ENCODE assay signal across 1 cellular context in the genomic region with DNA sequence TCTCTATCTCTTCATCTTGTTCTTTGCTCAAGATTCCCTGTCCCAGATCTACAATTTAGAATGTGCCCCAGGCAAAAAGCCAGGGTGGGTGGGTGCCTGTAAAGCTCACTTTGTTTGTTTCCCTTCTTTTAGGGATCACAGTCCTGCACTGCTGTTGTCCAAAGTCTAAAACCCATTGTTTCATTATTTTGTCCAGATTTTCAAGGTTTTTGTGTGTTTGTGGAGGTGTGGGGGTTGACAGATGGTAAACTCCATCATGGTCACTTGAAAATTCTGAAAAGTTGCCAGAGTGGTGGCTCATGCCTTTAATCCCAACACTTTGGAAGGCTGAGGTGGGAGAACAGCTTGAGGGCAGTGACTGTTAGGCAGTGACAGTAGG.
TF ChIP-seq lines count a peak whose summit lies in the region.

No MANE protein-coding gene starts in this region.

TF ChIP-seq in HepG2, 621 proteins besides CTCF, POLR2A, EP300 and RAD21 (continued from another document and continues in another):
- TF ChIP-seq, protein P1, sequence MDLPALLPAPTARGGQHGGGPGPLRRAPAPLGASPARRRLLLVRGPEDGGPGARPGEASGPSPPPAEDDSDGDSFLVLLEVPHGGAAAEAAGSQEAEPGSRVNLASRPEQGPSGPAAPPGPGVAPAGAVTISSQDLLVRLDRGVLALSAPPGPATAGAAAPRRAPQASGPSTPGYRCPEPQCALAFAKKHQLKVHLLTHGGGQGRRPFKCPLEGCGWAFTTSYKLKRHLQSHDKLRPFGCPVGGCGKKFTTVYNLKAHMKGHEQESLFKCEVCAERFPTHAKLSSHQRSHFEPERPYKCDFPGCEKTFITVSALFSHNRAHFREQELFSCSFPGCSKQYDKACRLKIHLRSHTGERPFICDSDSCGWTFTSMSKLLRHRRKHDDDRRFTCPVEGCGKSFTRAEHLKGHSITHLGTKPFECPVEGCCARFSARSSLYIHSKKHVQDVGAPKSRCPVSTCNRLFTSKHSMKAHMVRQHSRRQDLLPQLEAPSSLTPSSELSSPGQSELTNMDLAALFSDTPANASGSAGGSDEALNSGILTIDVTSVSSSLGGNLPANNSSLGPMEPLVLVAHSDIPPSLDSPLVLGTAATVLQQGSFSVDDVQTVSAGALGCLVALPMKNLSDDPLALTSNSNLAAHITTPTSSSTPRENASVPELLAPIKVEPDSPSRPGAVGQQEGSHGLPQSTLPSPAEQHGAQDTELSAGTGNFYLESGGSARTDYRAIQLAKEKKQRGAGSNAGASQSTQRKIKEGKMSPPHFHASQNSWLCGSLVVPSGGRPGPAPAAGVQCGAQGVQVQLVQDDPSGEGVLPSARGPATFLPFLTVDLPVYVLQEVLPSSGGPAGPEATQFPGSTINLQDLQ (CRISPR knock-in tag; IDR thresholded peaks at IDR 0.05): no peak
- 0 out of 2 replicates have a peak, but pooled peaks have one; percentile 39 for TF ChIP-seq RFXAP (CRISPR knock-in tag; IDR thresholded peaks at IDR 0.05; ENCODE audit: borderline replicate concordance)
- TF ChIP-seq PPARG (CRISPR knock-in tag; conservative IDR thresholded peaks at IDR 0.05): 0 out of 2 replicates have a peak, but pooled peaks have one; percentile 61
- TF ChIP-seq HDAC2 (CRISPR knock-in tag; IDR thresholded peaks at IDR 0.05): peak; percentile 78
- TF ChIP-seq, protein P2, sequence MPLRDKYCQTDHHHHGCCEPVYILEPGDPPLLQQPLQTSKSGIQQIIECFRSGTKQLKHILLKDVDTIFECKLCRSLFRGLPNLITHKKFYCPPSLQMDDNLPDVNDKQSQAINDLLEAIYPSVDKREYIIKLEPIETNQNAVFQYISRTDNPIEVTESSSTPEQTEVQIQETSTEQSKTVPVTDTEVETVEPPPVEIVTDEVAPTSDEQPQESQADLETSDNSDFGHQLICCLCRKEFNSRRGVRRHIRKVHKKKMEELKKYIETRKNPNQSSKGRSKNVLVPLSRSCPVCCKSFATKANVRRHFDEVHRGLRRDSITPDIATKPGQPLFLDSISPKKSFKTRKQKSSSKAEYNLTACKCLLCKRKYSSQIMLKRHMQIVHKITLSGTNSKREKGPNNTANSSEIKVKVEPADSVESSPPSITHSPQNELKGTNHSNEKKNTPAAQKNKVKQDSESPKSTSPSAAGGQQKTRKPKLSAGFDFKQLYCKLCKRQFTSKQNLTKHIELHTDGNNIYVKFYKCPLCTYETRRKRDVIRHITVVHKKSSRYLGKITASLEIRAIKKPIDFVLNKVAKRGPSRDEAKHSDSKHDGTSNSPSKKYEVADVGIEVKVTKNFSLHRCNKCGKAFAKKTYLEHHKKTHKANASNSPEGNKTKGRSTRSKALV (CRISPR knock-in tag; IDR thresholded peaks at IDR 0.05): no peak
- TF ChIP-seq, protein P3, sequence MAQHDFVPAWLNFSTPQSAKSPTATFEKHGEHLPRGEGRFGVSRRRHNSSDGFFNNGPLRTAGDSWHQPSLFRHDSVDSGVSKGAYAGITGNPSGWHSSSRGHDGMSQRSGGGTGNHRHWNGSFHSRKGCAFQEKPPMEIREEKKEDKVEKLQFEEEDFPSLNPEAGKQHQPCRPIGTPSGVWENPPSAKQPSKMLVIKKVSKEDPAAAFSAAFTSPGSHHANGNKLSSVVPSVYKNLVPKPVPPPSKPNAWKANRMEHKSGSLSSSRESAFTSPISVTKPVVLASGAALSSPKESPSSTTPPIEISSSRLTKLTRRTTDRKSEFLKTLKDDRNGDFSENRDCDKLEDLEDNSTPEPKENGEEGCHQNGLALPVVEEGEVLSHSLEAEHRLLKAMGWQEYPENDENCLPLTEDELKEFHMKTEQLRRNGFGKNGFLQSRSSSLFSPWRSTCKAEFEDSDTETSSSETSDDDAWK (CRISPR knock-in tag; IDR thresholded peaks at IDR 0.05): no peak
- TF ChIP-seq NR2F6 (IDR thresholded peaks at IDR 0.05): peak; percentile 73
- TF ChIP-seq NR2F6 (CRISPR knock-in tag; IDR thresholded peaks at IDR 0.05): peak; percentile 59
- peak; percentile 99 for TF ChIP-seq SOX5 (CRISPR knock-in tag; IDR thresholded peaks at IDR 0.05; ENCODE audit: borderline replicate concordance)
- TF ChIP-seq HNRNPL (IDR thresholded peaks at IDR 0.05; ENCODE audit: low read depth, low read length): no peak
- TF ChIP-seq NFKBIZ (CRISPR knock-in tag; IDR thresholded peaks at IDR 0.05): no peak
- TF ChIP-seq ZFP37 (CRISPR knock-in tag; IDR thresholded peaks at IDR 0.05; ENCODE audit: borderline replicate concordance): no peak
- TF ChIP-seq, protein P4, sequence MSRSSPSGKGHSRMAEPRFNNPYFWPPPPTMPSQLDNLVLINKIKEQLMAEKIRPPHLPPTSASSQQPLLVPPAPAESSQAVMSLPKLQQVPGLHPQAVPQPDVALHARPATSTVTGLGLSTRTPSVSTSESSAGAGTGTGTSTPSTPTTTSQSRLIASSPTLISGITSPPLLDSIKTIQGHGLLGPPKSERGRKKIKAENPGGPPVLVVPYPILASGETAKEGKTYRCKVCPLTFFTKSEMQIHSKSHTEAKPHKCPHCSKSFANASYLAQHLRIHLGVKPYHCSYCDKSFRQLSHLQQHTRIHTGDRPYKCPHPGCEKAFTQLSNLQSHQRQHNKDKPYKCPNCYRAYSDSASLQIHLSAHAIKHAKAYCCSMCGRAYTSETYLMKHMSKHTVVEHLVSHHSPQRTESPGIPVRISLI (CRISPR knock-in tag; IDR thresholded peaks at IDR 0.05; ENCODE audit: borderline replicate concordance): peak; percentile 49; the same call in 1 of the 2 replicates
- TF ChIP-seq ZNF761 (CRISPR knock-in tag; conservative IDR thresholded peaks at IDR 0.05): no peak
- no peak for TF ChIP-seq ZNF619 (CRISPR knock-in tag; IDR thresholded peaks at IDR 0.05)
- TF ChIP-seq TBP (CRISPR knock-in tag; IDR thresholded peaks at IDR 0.05): no peak
- TF ChIP-seq CREB1 (IDR thresholded peaks at IDR 0.05): no peak
- peak; percentile 45 for TF ChIP-seq CREB1 (CRISPR knock-in tag; IDR thresholded peaks at IDR 0.05)
- TF ChIP-seq FOXP1 (IDR thresholded peaks at IDR 0.05): peak; percentile 86
- TF ChIP-seq FOXP1 (CRISPR knock-in tag; IDR thresholded peaks at IDR 0.05): peak; percentile 94
- no peak for TF ChIP-seq ZNF75D (CRISPR knock-in tag; IDR thresholded peaks at IDR 0.05; ENCODE audit: borderline replicate concordance)
- TF ChIP-seq, protein P5, sequence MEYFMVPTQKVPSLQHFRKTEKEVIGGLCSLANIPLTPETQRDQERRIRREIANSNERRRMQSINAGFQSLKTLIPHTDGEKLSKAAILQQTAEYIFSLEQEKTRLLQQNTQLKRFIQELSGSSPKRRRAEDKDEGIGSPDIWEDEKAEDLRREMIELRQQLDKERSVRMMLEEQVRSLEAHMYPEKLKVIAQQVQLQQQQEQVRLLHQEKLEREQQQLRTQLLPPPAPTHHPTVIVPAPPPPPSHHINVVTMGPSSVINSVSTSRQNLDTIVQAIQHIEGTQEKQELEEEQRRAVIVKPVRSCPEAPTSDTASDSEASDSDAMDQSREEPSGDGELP (IDR thresholded peaks at IDR 0.05; ENCODE audit: borderline replicate concordance, low read depth): 0 out of 2 replicates have a peak, but pooled peaks have one; percentile 45
- TF ChIP-seq POGZ (CRISPR knock-in tag; IDR thresholded peaks at IDR 0.05): peak; percentile 43; the same call in 1 of the 2 replicates
- TF ChIP-seq POLR2AphosphoS5 (IDR thresholded peaks at IDR 0.05; ENCODE audit: low read depth, low read length): no peak
- peak; percentile 25; the same call in 1 of the 2 replicates for TF ChIP-seq ELF3 (CRISPR knock-in tag; IDR thresholded peaks at IDR 0.05)
- TF ChIP-seq SAP130 (CRISPR knock-in tag; IDR thresholded peaks at IDR 0.05; ENCODE audit: low read depth): peak; percentile 62
- TF ChIP-seq BCL6 (CRISPR knock-in tag; IDR thresholded peaks at IDR 0.05): peak; percentile 38
- TF ChIP-seq, protein P6, sequence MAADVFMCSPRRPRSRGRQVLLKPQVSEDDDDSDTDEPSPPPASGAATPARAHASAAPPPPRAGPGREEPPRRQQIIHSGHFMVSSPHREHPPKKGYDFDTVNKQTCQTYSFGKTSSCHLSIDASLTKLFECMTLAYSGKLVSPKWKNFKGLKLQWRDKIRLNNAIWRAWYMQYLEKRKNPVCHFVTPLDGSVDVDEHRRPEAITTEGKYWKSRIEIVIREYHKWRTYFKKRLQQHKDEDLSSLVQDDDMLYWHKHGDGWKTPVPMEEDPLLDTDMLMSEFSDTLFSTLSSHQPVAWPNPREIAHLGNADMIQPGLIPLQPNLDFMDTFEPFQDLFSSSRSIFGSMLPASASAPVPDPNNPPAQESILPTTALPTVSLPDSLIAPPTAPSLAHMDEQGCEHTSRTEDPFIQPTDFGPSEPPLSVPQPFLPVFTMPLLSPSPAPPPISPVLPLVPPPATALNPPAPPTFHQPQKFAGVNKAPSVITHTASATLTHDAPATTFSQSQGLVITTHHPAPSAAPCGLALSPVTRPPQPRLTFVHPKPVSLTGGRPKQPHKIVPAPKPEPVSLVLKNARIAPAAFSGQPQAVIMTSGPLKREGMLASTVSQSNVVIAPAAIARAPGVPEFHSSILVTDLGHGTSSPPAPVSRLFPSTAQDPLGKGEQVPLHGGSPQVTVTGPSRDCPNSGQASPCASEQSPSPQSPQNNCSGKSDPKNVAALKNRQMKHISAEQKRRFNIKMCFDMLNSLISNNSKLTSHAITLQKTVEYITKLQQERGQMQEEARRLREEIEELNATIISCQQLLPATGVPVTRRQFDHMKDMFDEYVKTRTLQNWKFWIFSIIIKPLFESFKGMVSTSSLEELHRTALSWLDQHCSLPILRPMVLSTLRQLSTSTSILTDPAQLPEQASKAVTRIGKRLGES (CRISPR knock-in tag; IDR thresholded peaks at IDR 0.05; ENCODE audit: borderline replicate concordance): no peak
- TF ChIP-seq ASH2L (IDR thresholded peaks at IDR 0.05; ENCODE audit: insufficient read length, low read depth, low read length): peak; percentile 82
- no peak for TF ChIP-seq MYC (CRISPR knock-in tag; IDR thresholded peaks at IDR 0.05; ENCODE audit: borderline replicate concordance)
- TF ChIP-seq ZNF451 (CRISPR knock-in tag; IDR thresholded peaks at IDR 0.05): no peak
- no peak for TF ChIP-seq ZKSCAN5 (CRISPR knock-in tag; IDR thresholded peaks at IDR 0.05)
- TF ChIP-seq MEF2D (CRISPR knock-in tag; IDR thresholded peaks at IDR 0.05): 0 out of 2 replicates have a peak, but pooled peaks have one; percentile 34
- no peak for TF ChIP-seq SATB2 (CRISPR knock-in tag; IDR thresholded peaks at IDR 0.05)
- TF ChIP-seq, protein P7, sequence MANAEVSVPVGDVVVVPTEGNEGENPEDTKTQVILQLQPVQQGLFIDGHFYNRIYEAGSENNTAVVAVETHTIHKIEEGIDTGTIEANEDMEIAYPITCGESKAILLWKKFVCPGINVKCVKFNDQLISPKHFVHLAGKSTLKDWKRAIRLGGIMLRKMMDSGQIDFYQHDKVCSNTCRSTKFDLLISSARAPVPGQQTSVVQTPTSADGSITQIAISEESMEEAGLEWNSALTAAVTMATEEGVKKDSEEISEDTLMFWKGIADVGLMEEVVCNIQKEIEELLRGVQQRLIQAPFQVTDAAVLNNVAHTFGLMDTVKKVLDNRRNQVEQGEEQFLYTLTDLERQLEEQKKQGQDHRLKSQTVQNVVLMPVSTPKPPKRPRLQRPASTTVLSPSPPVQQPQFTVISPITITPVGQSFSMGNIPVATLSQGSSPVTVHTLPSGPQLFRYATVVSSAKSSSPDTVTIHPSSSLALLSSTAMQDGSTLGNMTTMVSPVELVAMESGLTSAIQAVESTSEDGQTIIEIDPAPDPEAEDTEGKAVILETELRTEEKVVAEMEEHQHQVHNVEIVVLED (CRISPR knock-in tag; IDR thresholded peaks at IDR 0.05; ENCODE audit: borderline replicate concordance): peak; percentile 32; the same call in 1 of the 2 replicates
- no peak for TF ChIP-seq GZF1 (CRISPR knock-in tag; IDR thresholded peaks at IDR 0.05)
- TF ChIP-seq ZNF780A (CRISPR knock-in tag; IDR thresholded peaks at IDR 0.05): no peak
- peak; percentile 93 for TF ChIP-seq GFI1 (CRISPR knock-in tag; IDR thresholded peaks at IDR 0.05; ENCODE audit: borderline replicate concordance)
- no peak for TF ChIP-seq ZNF136 (CRISPR knock-in tag; IDR thresholded peaks at IDR 0.05; ENCODE audit: low read depth)
- no peak for TF ChIP-seq ZBTB21 (CRISPR knock-in tag; IDR thresholded peaks at IDR 0.05)
- TF ChIP-seq BRD4 (CRISPR knock-in tag; IDR thresholded peaks at IDR 0.05): no peak
- TF ChIP-seq BHLHE40 (IDR thresholded peaks at IDR 0.05; ENCODE audit: low read length): no peak
- peak; percentile 39; the same call in 1 of the 2 replicates for TF ChIP-seq ZNF772 (CRISPR knock-in tag; IDR thresholded peaks at IDR 0.05)
- no peak for TF ChIP-seq ZNF101 (CRISPR knock-in tag; IDR thresholded peaks at IDR 0.05; ENCODE audit: borderline replicate concordance, low read depth)
- no peak; the same call in 1 of the 2 replicates for TF ChIP-seq CEBPG (CRISPR knock-in tag; IDR thresholded peaks at IDR 0.05)
- TF ChIP-seq ZBTB3 (CRISPR knock-in tag; IDR thresholded peaks at IDR 0.05; ENCODE audit: borderline replicate concordance, low read depth): peak; percentile 36; the same call in 1 of the 2 replicates
- TF ChIP-seq ESRRA (CRISPR knock-in tag; IDR thresholded peaks at IDR 0.05; ENCODE audit: low read depth): no peak
- TF ChIP-seq, protein P8, sequence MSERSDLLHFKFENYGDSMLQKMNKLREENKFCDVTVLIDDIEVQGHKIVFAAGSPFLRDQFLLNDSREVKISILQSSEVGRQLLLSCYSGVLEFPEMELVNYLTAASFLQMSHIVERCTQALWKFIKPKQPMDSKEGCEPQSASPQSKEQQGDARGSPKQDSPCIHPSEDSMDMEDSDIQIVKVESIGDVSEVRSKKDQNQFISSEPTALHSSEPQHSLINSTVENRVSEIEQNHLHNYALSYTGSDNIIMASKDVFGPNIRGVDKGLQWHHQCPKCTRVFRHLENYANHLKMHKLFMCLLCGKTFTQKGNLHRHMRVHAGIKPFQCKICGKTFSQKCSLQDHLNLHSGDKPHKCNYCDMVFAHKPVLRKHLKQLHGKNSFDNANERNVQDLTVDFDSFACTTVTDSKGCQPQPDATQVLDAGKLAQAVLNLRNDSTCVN (CRISPR knock-in tag; IDR thresholded peaks at IDR 0.05; ENCODE audit: borderline replicate concordance): 0 out of 2 replicates have a peak, but pooled peaks have one; percentile 50
- TF ChIP-seq NKX3-1 (CRISPR knock-in tag; IDR thresholded peaks at IDR 0.05): no peak
- TF ChIP-seq, protein P9, sequence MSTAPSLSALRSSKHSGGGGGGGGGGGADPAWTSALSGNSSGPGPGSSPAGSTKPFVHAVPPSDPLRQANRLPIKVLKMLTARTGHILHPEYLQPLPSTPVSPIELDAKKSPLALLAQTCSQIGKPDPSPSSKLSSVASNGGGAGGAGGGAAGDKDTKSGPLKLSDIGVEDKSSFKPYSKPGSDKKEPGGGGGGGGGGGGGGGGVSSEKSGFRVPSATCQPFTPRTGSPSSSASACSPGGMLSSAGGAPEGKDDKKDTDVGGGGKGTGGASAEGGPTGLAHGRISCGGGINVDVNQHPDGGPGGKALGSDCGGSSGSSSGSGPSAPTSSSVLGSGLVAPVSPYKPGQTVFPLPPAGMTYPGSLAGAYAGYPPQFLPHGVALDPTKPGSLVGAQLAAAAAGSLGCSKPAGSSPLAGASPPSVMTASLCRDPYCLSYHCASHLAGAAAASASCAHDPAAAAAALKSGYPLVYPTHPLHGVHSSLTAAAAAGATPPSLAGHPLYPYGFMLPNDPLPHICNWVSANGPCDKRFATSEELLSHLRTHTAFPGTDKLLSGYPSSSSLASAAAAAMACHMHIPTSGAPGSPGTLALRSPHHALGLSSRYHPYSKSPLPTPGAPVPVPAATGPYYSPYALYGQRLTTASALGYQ (CRISPR knock-in tag; IDR thresholded peaks at IDR 0.05): peak; percentile 50
- TF ChIP-seq, protein P10, sequence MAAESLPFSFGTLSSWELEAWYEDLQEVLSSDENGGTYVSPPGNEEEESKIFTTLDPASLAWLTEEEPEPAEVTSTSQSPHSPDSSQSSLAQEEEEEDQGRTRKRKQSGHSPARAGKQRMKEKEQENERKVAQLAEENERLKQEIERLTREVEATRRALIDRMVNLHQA (CRISPR knock-in tag; IDR thresholded peaks at IDR 0.05): no peak
- TF ChIP-seq ZNF549 (CRISPR knock-in tag; IDR thresholded peaks at IDR 0.05): no peak
